In the genomic region with DNA sequence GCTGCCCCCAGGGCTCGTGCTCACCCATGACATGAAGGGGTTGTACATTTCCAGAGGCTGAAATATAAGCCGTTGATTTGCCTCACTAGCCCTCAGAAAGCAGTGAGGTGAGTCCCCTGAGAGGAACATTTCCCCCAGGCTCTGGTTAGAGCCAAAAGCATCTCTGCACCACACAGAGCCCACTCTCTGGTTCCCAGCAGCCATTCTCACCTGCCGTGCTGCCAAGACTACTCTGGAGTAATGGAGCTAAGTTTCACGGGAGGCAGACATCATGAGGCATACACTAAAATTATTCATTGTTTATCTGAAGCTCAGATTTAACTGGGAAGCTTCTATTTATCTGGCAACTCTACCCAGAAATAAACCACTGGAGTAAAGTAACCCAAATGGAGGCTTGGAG, we compare ENCODE assay signal across 25 cellular contexts. TPM values are rescaled to one million over a fixed set of nuclear protein-coding genes. Genes with fewer than 3 reads are reported as not detected.
"Had no signal": no experiment of that assay in that cellular context is flagged by ENCODE, and none has a peak within 500 bp of the region (broad histone marks: within the 10 kb centered on the region; RNA-seq: fewer than 3 reads in every experiment).

No MANE protein-coding gene starts in this region.

- H3K36me3 ChIP-seq: brain microvascular endothelial cell, WERI-Rb-1 had no signal

- H3K4me3 ChIP-seq: coronary artery, dorsolateral prefrontal cortex had no signal

- DNase-seq: activated B cell treated with CpG ODN at 0.5 μM for 24 hours; activated CD4-positive, alpha-beta T cell treated with anti-CD3 and anti-CD28 coated beads for 48 hours; activated CD4-positive, alpha-beta T cell treated with anti-CD3 and anti-CD28 coated beads, Interleukin-2, amount 50 U/mL, for 1 hour; activated CD4-positive, alpha-beta T cell treated with anti-CD3 and anti-CD28 coated beads, Interleukin-2, amount 50 U/mL, for 48 hours; activated CD8-positive, alpha-beta memory T cell treated with anti-CD3 and anti-CD28 coated beads for 24 hours; activated CD8-positive, alpha-beta T cell treated with anti-CD3 and anti-CD28 coated beads for 36 hours; activated effector memory CD4-positive, alpha-beta T cell treated with Interleukin-2 at 50 U/mL for 16 hours; activated gamma-delta T cell treated with Interleukin-2 at 50 U/mL for 16 hours; activated naive CD4-positive, alpha-beta T cell treated with Interleukin-2 at 50 U/mL for 16 hours; activated naive CD8-positive, alpha-beta T cell treated with anti-CD3 and anti-CD28 coated beads for 36 hours; activated naive CD8-positive, alpha-beta T cell treated with anti-CD3 and anti-CD28 coated beads, Interleukin-2, amount 50 U/mL, for 24 hours; activated T-cell treated with anti-CD3 and anti-CD28 coated beads, Interleukin-2, amount 50 U/mL, for 4 hours; brain microvascular endothelial cell; caudate nucleus; cerebellar nuclear complex; effector memory CD4-positive, alpha-beta T cell; endodermal cell; foreskin fibroblast; head of caudate nucleus; T-helper 1 cell; T-helper 17 cell; T1000; WERI-Rb-1 had no signal

- H3K27ac ChIP-seq: brain microvascular endothelial cell, coronary artery, WERI-Rb-1 had no signal

RNA-seq across cellular contexts. Expression of a gene that starts 40.8 kb away (rescaled TPM):
- total RNA-seq: activated B cell treated with CpG ODN at 0.5 μM for 24 hours had no signal
